ENCODE assay signal across 34 cellular contexts in genomic region chr10:44854693-44855350, GRCh38. TPM values are rescaled to one million over a fixed set of nuclear protein-coding genes. Genes with fewer than 3 reads are reported as not detected.
DNase-seq lines count a peak whose midpoint lies in the region; TF ChIP-seq lines count a peak whose summit lies in the region.
"Had no signal": no experiment of that assay in that cellular context is flagged by ENCODE, and none has a peak within 500 bp of the region (broad histone marks: within the 10 kb centered on the region; RNA-seq: fewer than 3 reads in every experiment).

No MANE protein-coding gene starts in this region.

- H3K27me3 Mint-ChIP-seq in HFFc6 (ENCODE audit: insufficient read depth): no peaks in the 10 kb centered on the region; the same call in none of the 2 replicates
- H3K27me3 Mint-ChIP-seq: activated CD4-positive, alpha-beta T cell treated with anti-CD3 and anti-CD28 coated beads for 36 hours; naive B cell had no signal

- H3K36me3 Mint-ChIP-seq in HFFc6 (ENCODE audit: low read depth): peaks cover 11% of the 10 kb centered on the region; the same call in 1 of the 2 replicates
- H3K36me3 Mint-ChIP-seq: mesothelial cell of epicardium; naive B cell; stimulated activated naive B cell treated with anti-CD40 and anti-IgM and Interleukin-4, amounts not matched to agents 10 μg/mL and 1 μg/mL and 100 μg/mL, for 72 hours had no signal

- peak; percentile 46 for DNase-seq in ELF-1 (ENCODE audit: low read depth, low spot score)
- DNase-seq in substantia nigra (lab: John Stamatoyannopoulos, UW): peak in 21 of 49 donors; percentile 14 to 68 (median 28)
- no peak for DNase-seq in HFFc6
- no peak for DNase-seq in NCI-H1105 treated with DMSO at 0.1 percent for 48 hours (lab: John Stamatoyannopoulos, UW)
- no peak for DNase-seq in activated CD4-positive, alpha-beta T cell treated with anti-CD3 and anti-CD28 coated beads for 4 hours
- DNase-seq: activated CD4-positive, alpha-beta T cell treated with anti-CD3 and anti-CD28 coated beads for 36 hours; activated CD8-positive, alpha-beta T cell treated with anti-CD3 and anti-CD28 coated beads, Interleukin-2, amount 10 ng/mL, durations not matched to agents 7 days and 5 days; activated naive CD4-positive, alpha-beta T cell treated with anti-CD3 and anti-CD28 coated beads, Interleukin-2, amount 50 U/mL, for 16 hours; amniotic stem cell; DMS153; effector CD4-positive, alpha-beta T cell; kidney; MV-4-11; naive B cell; NCI-H146; NCI-H2107; NCI-H345; NCI-H774; SIG-M5; small intestine; stimulated activated naive B cell treated with anti-CD40 and anti-IgM and Interleukin-4, amounts not matched to agents 10 μg/mL and 1 μg/mL and 100 μg/mL, for 72 hours; T-helper 9 cell had no signal

- no peak overlapping the region for H3K27ac Mint-ChIP-seq in HFFc6
- H3K27ac Mint-ChIP-seq: activated CD4-positive, alpha-beta T cell treated with anti-CD3 and anti-CD28 coated beads for 36 hours; activated CD8-positive, alpha-beta T cell treated with anti-CD3 and anti-CD28 coated beads, Interleukin-2, amount 10 ng/mL, durations not matched to agents 7 days and 5 days; activated T-helper 2 cell treated with anti-CD3 and anti-CD28 coated beads, Interferon-gamma antibody, Interleukin-2, Interleukin-4, amounts not matched to agents 10 μg/mL and 5 μg/mL and 100 μg/mL, durations not matched to agents 14 hours and 24 hours and 36 hours; B cell; mesothelial cell of epicardium; naive B cell; stimulated activated naive B cell treated with anti-CD40 and anti-IgM and Interleukin-4, amounts not matched to agents 10 μg/mL and 1 μg/mL and 100 μg/mL, for 72 hours had no signal

- no peak for TF ChIP-seq CTCF in HFFc6 (IDR thresholded peaks at IDR 0.05)

- H3K9me3 Mint-ChIP-seq in HFFc6: no peaks in the 10 kb centered on the region
- H3K9me3 Mint-ChIP-seq: activated T-helper 2 cell treated with anti-CD3 and anti-CD28 coated beads, Interferon-gamma antibody, Interleukin-2, Interleukin-4, amounts not matched to agents 10 μg/mL and 5 μg/mL and 100 μg/mL, durations not matched to agents 14 hours and 24 hours and 36 hours; mesothelial cell of epicardium; naive B cell; stimulated activated naive B cell treated with anti-CD40 and anti-IgM and Interleukin-4, amounts not matched to agents 10 μg/mL and 1 μg/mL and 100 μg/mL, for 72 hours had no signal

- no peaks in the 10 kb centered on the region for H3K27me3 ChIP-seq in layer of hippocampus (ENCODE audit: control insufficient read depth, insufficient read depth, low read length)
- H3K27me3 ChIP-seq: suprapubic skin had no signal

- H3K4me1 Mint-ChIP-seq in HFFc6 (ENCODE audit: low read depth): peaks cover 35% of the 10 kb centered on the region
- H3K4me1 Mint-ChIP-seq: activated CD4-positive, alpha-beta T cell treated with anti-CD3 and anti-CD28 coated beads for 36 hours; B cell; mesothelial cell of epicardium; naive B cell; stimulated activated naive B cell treated with anti-CD40 and anti-IgM and Interleukin-4, amounts not matched to agents 10 μg/mL and 1 μg/mL and 100 μg/mL, for 72 hours had no signal

- H3K27ac ChIP-seq in cingulate gyrus (ENCODE audit: low read depth, low read length) (peak overlapping the region; percentile 3), layer of hippocampus (ENCODE audit: low read depth, low read length) (peak overlapping the region; percentile 36), substantia nigra (ENCODE audit: low read depth, low read length, poor library complexity, severe bottlenecking) (peak overlapping the region; percentile 19)
- H3K27ac ChIP-seq: epithelial cell of prostate, suprapubic skin had no signal

- H3K4me3 Mint-ChIP-seq in HFFc6: no peak overlapping the region
- H3K4me3 Mint-ChIP-seq: activated CD4-positive, alpha-beta T cell treated with anti-CD3 and anti-CD28 coated beads for 36 hours; activated CD8-positive, alpha-beta T cell treated with anti-CD3 and anti-CD28 coated beads, Interleukin-2, amount 10 ng/mL, durations not matched to agents 7 days and 5 days; B cell; mesothelial cell of epicardium; naive B cell; stimulated activated naive B cell treated with anti-CD40 and anti-IgM and Interleukin-4, amounts not matched to agents 10 μg/mL and 1 μg/mL and 100 μg/mL, for 72 hours had no signal

RNA-seq across cellular contexts. Expression of gene TMEM72, which starts 56.3 kb away (rescaled TPM):
- total RNA-seq in HFFc6 (2021; fragmentation: NEBNext Ultra II Directional; extraction: Animal tissue kit (Norgen Biotek cat#: 25700)): not detected
- total RNA-seq: activated CD4-positive, alpha-beta T cell treated with anti-CD3 and anti-CD28 coated beads for 36 hours; activated CD8-positive, alpha-beta T cell treated with anti-CD3 and anti-CD28 coated beads, Interleukin-2, amount 10 ng/mL, durations not matched to agents 7 days and 5 days; activated T-helper 2 cell treated with anti-CD3 and anti-CD28 coated beads, Interferon-gamma antibody, Interleukin-2, Interleukin-4, amounts not matched to agents 10 μg/mL and 5 μg/mL and 100 μg/mL, durations not matched to agents 14 hours and 24 hours and 36 hours; B cell; bronchial epithelial cell; LHCN-M2; lower leg skin; osteoblast; suprapubic skin; urinary bladder had no signal
